In the genomic region with DNA sequence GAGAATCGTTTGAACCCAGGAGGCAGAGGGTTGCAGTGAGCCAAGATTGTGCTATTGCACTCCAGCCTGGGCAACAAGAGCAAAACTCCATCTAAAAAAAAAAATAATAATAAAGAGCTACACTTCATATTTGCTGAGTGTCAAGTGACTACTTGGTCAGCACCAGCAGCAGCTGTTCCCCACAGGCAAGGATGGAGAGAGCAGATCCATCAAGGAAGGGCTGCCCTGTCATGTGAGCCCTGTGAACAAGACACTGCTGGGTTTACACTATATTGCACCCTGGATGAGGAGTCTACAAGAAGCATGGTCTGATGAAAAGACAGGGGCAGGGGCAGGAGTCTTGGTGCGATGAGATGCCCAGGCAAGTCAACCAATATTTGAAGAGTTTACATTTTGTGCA, we compare ENCODE assay signal across 20 cellular contexts. TPM values are rescaled to one million over a fixed set of nuclear protein-coding genes. Genes with fewer than 3 reads are reported as not detected.
DNase-seq lines count a peak whose midpoint lies in the region; ATAC-seq, FAIRE-seq and TF ChIP-seq lines count a peak whose summit lies in the region.
"Had no signal": no experiment of that assay in that cellular context is flagged by ENCODE, and none has a peak within 500 bp of the region (broad histone marks: within the 10 kb centered on the region; RNA-seq: fewer than 3 reads in every experiment).

No MANE protein-coding gene starts in this region.

- FAIRE-seq in kidney (lab: Jason Lieb, UNC): no peak
- FAIRE-seq: A549, GM12892, GM18507, H1 had no signal

- CTCF ChIA-PET in CD4-positive, alpha-beta T cell (lab: Charles Lee): no interaction called here

- H3K9ac ChIP-seq in kidney (ENCODE audit: low read length in 2 of 2): no peak overlapping the region

- H3K36me3 ChIP-seq in kidney (ENCODE audit: control insufficient read depth in 1 of 2, insufficient read depth in 2 of 2, low read length in 2 of 2): no peaks in the 10 kb centered on the region

- H3K27ac Mint-ChIP-seq in CD4-positive, alpha-beta T cell: peak overlapping the region; percentile 40
- no peak overlapping the region for H3K27ac Mint-ChIP-seq in neural crest cell (ENCODE audit: unreplicated experiment)
- H3K27ac Mint-ChIP-seq: H9 had no signal

- H3K9me3 Mint-ChIP-seq in CD4-positive, alpha-beta T cell: no peaks in the 10 kb centered on the region
- no peaks in the 10 kb centered on the region for H3K9me3 Mint-ChIP-seq in neural crest cell
- H3K9me3 Mint-ChIP-seq: H9 had no signal

- no peak for ATAC-seq in CD4-positive, alpha-beta T cell (ENCODE audit: poor library complexity)
- ATAC-seq: A549 had no signal

- POLR2A ChIA-PET in CD4-positive, alpha-beta T cell (lab: Charles Lee): interaction anchor here (1.2 kb wide), 1 partner anchor 37 kb away, joined by 3 read pairs; a partner anchor contains a TSS

- no peak overlapping the region for H3K27ac ChIP-seq in CD4-positive, alpha-beta T cell (ENCODE audit: low read depth, low read length)
- no peak overlapping the region for H3K27ac ChIP-seq in kidney (ENCODE audit: low read depth in 2 of 2, low read length in 2 of 2)
- H3K27ac ChIP-seq: 22Rv1, A549, C4-2B had no signal

- no peaks in the 10 kb centered on the region for H3K36me3 Mint-ChIP-seq in CD4-positive, alpha-beta T cell (ENCODE audit: low read depth)
- no peaks in the 10 kb centered on the region for H3K36me3 Mint-ChIP-seq in neural crest cell (ENCODE audit: low read depth)

- H3K4me1 Mint-ChIP-seq in CD4-positive, alpha-beta T cell (ENCODE audit: low read depth): peaks cover 26% of the 10 kb centered on the region
- H3K4me1 Mint-ChIP-seq in neural crest cell: peaks cover 58% of the 10 kb centered on the region

- no peak for DNase-seq in CD4-positive, alpha-beta T cell
- DNase-seq in NAMALWA (ENCODE audit: low spot score) (peak; percentile 4), kidney (peak; percentile 10), neural crest cell (ENCODE audit: low read depth, low spot score) (no peak), HuH-7.5 (ENCODE audit: low spot score) (no peak), GM20000 (ENCODE audit: low spot score) (no peak)
- no peak for DNase-seq in stimulated activated CD4-positive, alpha-beta T cell treated with anti-CD3 and anti-CD28 coated beads, Interleukin-12 subunit alpha, Interleukin-12 subunit beta, amount 100 ng/mL, for 4 hours
- no peak for DNase-seq in activated T-cell treated with anti-CD3 and anti-CD28 coated beads, Interleukin-2, amount 50 U/mL, for 1 hour
- DNase-seq: AML-193; CD4-positive, alpha-beta memory T cell; DMS153; DMS79; GDM1; H9 had no signal

- no peaks in the 10 kb centered on the region for H3K27me3 ChIP-seq in CD4-positive, alpha-beta T cell (ENCODE audit: control insufficient read depth, insufficient read depth, low read length)

- H3K4me3 ChIP-seq in kidney (ENCODE audit: low read length in 2 of 2): no peak overlapping the region
- H3K4me3 ChIP-seq: A549 had no signal

- peak overlapping the region; percentile 77 for H3K4me3 Mint-ChIP-seq in CD4-positive, alpha-beta T cell
- H3K4me3 Mint-ChIP-seq in neural crest cell: peak overlapping the region; percentile 80
- H3K4me3 Mint-ChIP-seq: H9 had no signal

- TF ChIP-seq CTCF in CD4-positive, alpha-beta T cell (IDR thresholded peaks at IDR 0.05): no peak
- TF ChIP-seq CTCF in kidney (IDR thresholded peaks at IDR 0.05; ENCODE audit: borderline replicate concordance, extremely low read depth, insufficient read depth) (no peak), neural crest cell (conservative IDR thresholded peaks at IDR 0.05) (no peak), GM20000 (IDR thresholded peaks at IDR 0.05; ENCODE audit: extremely low read depth, missing control alignments) (no peak)

- H3K9me3 ChIP-seq in CD4-positive, alpha-beta T cell (ENCODE audit: control insufficient read depth, low read length): no peaks in the 10 kb centered on the region
- no peaks in the 10 kb centered on the region for H3K9me3 ChIP-seq in kidney (ENCODE audit: control insufficient read depth in 1 of 2, low read length in 2 of 2)
- H3K9me3 ChIP-seq: A549 had no signal

- no peaks in the 10 kb centered on the region for H3K27me3 Mint-ChIP-seq in CD4-positive, alpha-beta T cell
- no peaks in the 10 kb centered on the region for H3K27me3 Mint-ChIP-seq in neural crest cell (ENCODE audit: low read depth)
- H3K27me3 Mint-ChIP-seq: CD4-positive, alpha-beta memory T cell had no signal

- H3K4me1 ChIP-seq in kidney (ENCODE audit: control insufficient read depth in 1 of 2, insufficient read depth in 1 of 2, low read depth in 1 of 2, low read length in 2 of 2): peaks cover 13 to 19% of the 10 kb centered on the region in 2 donors

- intact Hi-C loops in CD4-positive, alpha-beta T cell (cut with DNase I, micrococcal nuclease): no loop called here
- intact Hi-C loops in kidney (cut with DNase I): no loop called here

RNA-seq across cellular contexts. Expression of a gene that starts 3.6 kb away (rescaled TPM):
- 1 to 10 TPM; 6.6 to 6.8 TPM for total RNA-seq in CD4-positive, alpha-beta T cell
- total RNA-seq in kidney (21.9 TPM), neural crest cell (74.8 and 75.5 TPM in 2 replicates)
- polyA plus RNA-seq in kidney (ENCODE audit: insufficient read depth, low read depth, low replicate concordance): 26.4 TPM

RNA-seq across cellular contexts. Expression of a gene that starts 36.7 kb away (rescaled TPM):
- 10 to 100 TPM; 16.0 to 18.1 TPM for total RNA-seq in CD4-positive, alpha-beta T cell
- total RNA-seq in kidney: 27.0 TPM
- 22.3 TPM for polyA plus RNA-seq in kidney (ENCODE audit: insufficient read depth, low read depth, low replicate concordance)
- total RNA-seq in neural crest cell: 35.3 and 39.6 TPM in 2 replicates

RNA-seq across cellular contexts. Expression of a gene that starts 36.8 kb away (rescaled TPM):
- total RNA-seq in CD4-positive, alpha-beta T cell: 1 to 10 TPM in 1 of 2 experiments, under 1 TPM in 1; 0.66 to 1.0 TPM
- 12.3 TPM for total RNA-seq in kidney
- 17.5 TPM for polyA plus RNA-seq in kidney (ENCODE audit: insufficient read depth, low read depth, low replicate concordance)
- total RNA-seq in neural crest cell: 8.8 and 9.6 TPM in 2 replicates

Comparison
In these comparisons a context has a peak if more than half of its experiments do, and no peak if none do; other contexts are left out.
1. DNase-seq: peak in NAMALWA (single experiment) and kidney (single experiment); none in CD4-positive, alpha-beta T cell (0 of 10), neural crest cell (single experiment), stimulated activated CD4-positive, alpha-beta T cell treated with anti-CD3 and anti-CD28 coated beads, Interleukin-12 subunit alpha, Interleukin-12 subunit beta, amount 100 ng/mL, for 4 hours (single experiment), HuH-7.5 (single experiment), activated T-cell treated with anti-CD3 and anti-CD28 coated beads, Interleukin-2, amount 50 U/mL, for 1 hour (single experiment) and GM20000 (single experiment).